2 cellular contexts compared by ENCODE assay signal in genomic region chr11:2586091-2586792, GRCh38.
TF ChIP-seq lines count a peak whose summit lies in the region.

No MANE protein-coding gene starts in this region.

TF ChIP-seq in SK-N-SH, 30 proteins besides CTCF, POLR2A, EP300 and RAD21 (continued from another document):
- no peak for TF ChIP-seq USF1 (IDR thresholded peaks at IDR 0.05; ENCODE audit: borderline replicate concordance, low read depth)
- TF ChIP-seq MAX (IDR thresholded peaks at IDR 0.05; ENCODE audit: low read depth) = no peak
- TF ChIP-seq JUND (IDR thresholded peaks at IDR 0.05) = no peak
- TF ChIP-seq TAF1 (IDR thresholded peaks at IDR 0.05; ENCODE audit: borderline replicate concordance, low read depth, low read length) = no peak
- TF ChIP-seq POLR2AphosphoS5 (IDR thresholded peaks at IDR 0.05; ENCODE audit: low read depth, low read length) = no peak
- no peak for TF ChIP-seq FOXM1 (IDR thresholded peaks at IDR 0.05; ENCODE audit: low read depth)
TF ChIP-seq in SK-N-SH: peak in this region for 0.

TF ChIP-seq in SK-N-SH treated with all-trans-retinoic acid at 6 μM for 48 hours, 23 proteins besides CTCF, POLR2A, EP300 and RAD21 (continued from another document):
- TF ChIP-seq CSRNP3 (CRISPR knock-in tag; IDR thresholded peaks at IDR 0.05) (no peak), TOX (CRISPR knock-in tag; IDR thresholded peaks at IDR 0.05; ENCODE audit: borderline replicate concordance) (no peak), PPARA (CRISPR knock-in tag; IDR thresholded peaks at IDR 0.05; ENCODE audit: borderline replicate concordance) (no peak)
